In the genomic region with DNA sequence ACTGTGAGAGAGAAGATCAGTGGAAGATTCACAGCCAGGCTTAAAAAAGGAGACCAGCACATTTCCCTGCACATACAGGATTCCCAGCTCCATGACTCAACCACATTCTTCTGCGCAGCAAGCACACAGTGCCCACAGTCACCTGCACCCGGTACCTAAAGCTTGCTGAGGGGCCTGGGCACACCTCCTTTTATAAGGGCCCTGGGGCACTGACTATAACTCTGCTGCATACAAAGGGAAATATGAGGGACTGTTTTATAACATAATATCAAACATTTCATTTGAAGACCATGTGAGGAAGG, we compare ENCODE assay signal across 19 cellular contexts.
DNase-seq lines count a peak whose midpoint lies in the region; ATAC-seq, FAIRE-seq and TF ChIP-seq lines count a peak whose summit lies in the region.
"Had no signal": no experiment of that assay in that cellular context is flagged by ENCODE, and none has a peak within 500 bp of the region (broad histone marks: within the 10 kb centered on the region; RNA-seq: fewer than 3 reads in every experiment).

No MANE protein-coding gene starts in this region.

- H3K36me3 Mint-ChIP-seq in stimulated activated naive CD8-positive, alpha-beta T cell treated with anti-CD3 and anti-CD28 coated beads, Interleukin-15, Interleukin-2, amounts not matched to agents 100 ng/mL and 50 ng/mL, for 24 hours (ENCODE audit: low read depth), result no peaks in the 10 kb centered on the region
- H3K36me3 Mint-ChIP-seq in activated naive CD8-positive, alpha-beta T cell treated with anti-CD3 and anti-CD28 coated beads, Interleukin-2, amount 10 ng/mL, durations not matched to agents 7 days and 5 days, result no peaks in the 10 kb centered on the region

- H3K36me3 ChIP-seq in keratinocyte (ENCODE audit: control insufficient read depth in 2 of 2, extremely low read depth in 1 of 2, insufficient read depth in 2 of 2, low read length in 2 of 2) (no peaks in the 10 kb centered on the region), aorta (ENCODE audit: control insufficient read depth in 1 of 2, insufficient read depth in 2 of 2, low read length in 1 of 2) (no peaks in the 10 kb centered on the region), spleen (no peaks in the 10 kb centered on the region)
- H3K36me3 ChIP-seq: pancreas, SJSA1 had no signal

- H3K4me3 Mint-ChIP-seq in stimulated activated naive CD8-positive, alpha-beta T cell treated with anti-CD3 and anti-CD28 coated beads, Interleukin-15, Interleukin-2, amounts not matched to agents 100 ng/mL and 50 ng/mL, for 24 hours, result peak overlapping the region; percentile 13
- peak overlapping the region; percentile 66 for H3K4me3 Mint-ChIP-seq in activated naive CD8-positive, alpha-beta T cell treated with anti-CD3 and anti-CD28 coated beads, Interleukin-2, amount 10 ng/mL, durations not matched to agents 7 days and 5 days

- dilution Hi-C loops in keratinocyte (cut with MboI; ENCODE audit: extremely low pct_ligation_motif_present, low sequenced_read_pairs), result no loop called here

- H4K20me1 ChIP-seq in keratinocyte (ENCODE audit: control insufficient read depth, extremely low read depth, insufficient read depth, low read length), result no peaks in the 10 kb centered on the region

- H3K79me2 ChIP-seq in keratinocyte (ENCODE audit: control insufficient read depth, insufficient read depth, low read length), result no peaks in the 10 kb centered on the region

- no peak overlapping the region for H2AFZ ChIP-seq in keratinocyte (ENCODE audit: control insufficient read depth, low read length)

- no peak overlapping the region for H3K9ac ChIP-seq in keratinocyte (ENCODE audit: control insufficient read depth, extremely low read depth, insufficient read depth, low read length)

- H3K4me3 ChIP-seq in keratinocyte (ENCODE audit: control insufficient read depth in 2 of 3, extremely low read depth in 1 of 3, insufficient read depth in 2 of 3, low read depth in 1 of 3, low read length in 3 of 3), result no peak overlapping the region
- H3K4me3 ChIP-seq in aorta (ENCODE audit: low read length in 2 of 2), result no peak overlapping the region
- H3K4me3 ChIP-seq in spleen, result no peak overlapping the region
- H3K4me3 ChIP-seq: pancreas, SJSA1 had no signal

- peak overlapping the region; percentile 52 for H3K27ac Mint-ChIP-seq in stimulated activated naive CD8-positive, alpha-beta T cell treated with anti-CD3 and anti-CD28 coated beads, Interleukin-15, Interleukin-2, amounts not matched to agents 100 ng/mL and 50 ng/mL, for 24 hours
- H3K27ac Mint-ChIP-seq in activated naive CD8-positive, alpha-beta T cell treated with anti-CD3 and anti-CD28 coated beads, Interleukin-2, amount 10 ng/mL, durations not matched to agents 7 days and 5 days, result no peak overlapping the region
- H3K27ac Mint-ChIP-seq: activated T-helper 17 cell treated with anti-CD3 and anti-CD28 coated beads, Interleukin-2, amount 50 U/mL, for 72 hours had no signal

- peaks cover 3% of the 10 kb centered on the region for H3K4me1 Mint-ChIP-seq in stimulated activated naive CD8-positive, alpha-beta T cell treated with anti-CD3 and anti-CD28 coated beads, Interleukin-15, Interleukin-2, amounts not matched to agents 100 ng/mL and 50 ng/mL, for 24 hours (ENCODE audit: low read depth)
- no peaks in the 10 kb centered on the region for H3K4me1 Mint-ChIP-seq in activated naive CD8-positive, alpha-beta T cell treated with anti-CD3 and anti-CD28 coated beads, Interleukin-2, amount 10 ng/mL, durations not matched to agents 7 days and 5 days
- H3K4me1 Mint-ChIP-seq: activated T-helper 17 cell treated with anti-CD3 and anti-CD28 coated beads, Interleukin-2, amount 50 U/mL, for 72 hours had no signal

- POLR2A ChIA-PET in activated naive CD8-positive, alpha-beta T cell treated with anti-CD3 and anti-CD28 coated beads, Interleukin-2, amount 10 ng/mL, durations not matched to agents 7 days and 5 days (lab: Charles Lee), result no interaction called here

- intact Hi-C loops in aorta (cut with DNase I), result no loop called here
- intact Hi-C loops in spleen (cut with DNase I; ENCODE audit: low total_unique reads), result no loop called here

- H3K4me1 ChIP-seq in keratinocyte (ENCODE audit: control insufficient read depth, extremely low read depth, insufficient read depth, low read length) (peaks cover 41% of the 10 kb centered on the region), aorta (ENCODE audit: control insufficient read depth in 1 of 2, insufficient read depth in 2 of 2, low read length in 2 of 2) (peaks cover 3 to 4% of the 10 kb centered on the region in 2 donors), spleen (no peaks in the 10 kb centered on the region)
- H3K4me1 ChIP-seq: pancreas, SJSA1 had no signal

- no peaks in the 10 kb centered on the region for H3K27me3 ChIP-seq in keratinocyte (ENCODE audit: control insufficient read depth, extremely low read depth, insufficient read depth, low read length)
- no peaks in the 10 kb centered on the region for H3K27me3 ChIP-seq in aorta (ENCODE audit: control insufficient read depth in 1 of 2, insufficient read depth in 2 of 2, low read length in 1 of 2)
- H3K27me3 ChIP-seq in spleen (replicated peaks in 1 of 7), result peaks cover 0 to 9% (median 0%) of the 10 kb centered on the region in 7 donors
- H3K27me3 ChIP-seq: pancreas, SJSA1 had no signal

- no peak for TF ChIP-seq CTCF in keratinocyte (optimal IDR thresholded peaks at IDR 0.05 in 1 of 3, IDR thresholded peaks at IDR 0.05 in 1 of 3, conservative IDR thresholded peaks at IDR 0.05 in 1 of 3; ENCODE audit: extremely low read depth in 1 of 3, insufficient read depth in 2 of 3, low read length in 3 of 3)
- TF ChIP-seq CTCF in spleen (IDR thresholded peaks at IDR 0.05 in 8 of 11, conservative IDR thresholded peaks at IDR 0.05 in 3 of 11), result no peak

- 60 to 68% methylated on average over 2 of the region's 2 CpGs for WGBS in aorta, 2 donors
- WGBS in spleen, 5 donors, result 36 to 100% (median 74%) methylated on average over 2 of the region's 2 CpGs

- TF ChIP-seq POLR2A in spleen (IDR thresholded peaks at IDR 0.05), result no peak

- DNase-seq in stimulated activated naive CD8-positive, alpha-beta T cell treated with anti-CD3 and anti-CD28 coated beads, Interleukin-15, Interleukin-2, amounts not matched to agents 100 U/mL and 50 U/mL, for 24 hours, result no peak
- DNase-seq in activated naive CD8-positive, alpha-beta T cell treated with anti-CD3 and anti-CD28 coated beads, Interleukin-2, amount 10 ng/mL, durations not matched to agents 7 days and 5 days, result no peak
- DNase-seq in keratinocyte (ENCODE audit: low read depth, low spot score) (no peak), aorta (no peak), superior temporal gyrus (ENCODE audit: extremely low spot score) (no peak), NCI-H187 (lab: John Stamatoyannopoulos, UW) (no peak), spleen (no peak)
- DNase-seq: activated CD4-positive, alpha-beta T cell treated with anti-CD3 and anti-CD28 coated beads, Interleukin-2, amount 50 U/mL, for 1 hour; amygdala; cortex of kidney; erythroblast; head of caudate nucleus; kidney; NK-92 treated with Interleukin-12 subunit alpha and Interleukin-12 subunit beta, amount 100 ng/mL, for 24 hours; pancreas; small intestine had no signal

- peak; percentile 96 for FAIRE-seq in keratinocyte (lab: Jason Lieb, UNC)
- FAIRE-seq: kidney, pancreas, small intestine had no signal

- H3K27ac ChIP-seq in keratinocyte (ENCODE audit: control insufficient read depth, insufficient read depth, low read length) (peak overlapping the region; percentile 42), aorta (ENCODE audit: low read depth in 1 of 2, low read length in 2 of 2) (peak overlapping the region; percentile 10 to 68), spleen (peak overlapping the region in 1 of 8 donors; percentile 15)
- H3K27ac ChIP-seq: pancreas, SJSA1 had no signal

- no peaks in the 10 kb centered on the region for H3K9me3 ChIP-seq in keratinocyte (ENCODE audit: control insufficient read depth, low read depth, low read length)
- no peaks in the 10 kb centered on the region for H3K9me3 ChIP-seq in aorta (ENCODE audit: control insufficient read depth, low read length)
- no peaks in the 10 kb centered on the region for H3K9me3 ChIP-seq in spleen
- H3K9me3 ChIP-seq: pancreas, SJSA1 had no signal

- H3K9me1 ChIP-seq in keratinocyte (ENCODE audit: control insufficient read depth, extremely low read depth, insufficient read depth, low read length), result peaks cover 2% of the 10 kb centered on the region

- H3K9me3 Mint-ChIP-seq in stimulated activated naive CD8-positive, alpha-beta T cell treated with anti-CD3 and anti-CD28 coated beads, Interleukin-15, Interleukin-2, amounts not matched to agents 100 ng/mL and 50 ng/mL, for 24 hours, result no peaks in the 10 kb centered on the region
- no peaks in the 10 kb centered on the region for H3K9me3 Mint-ChIP-seq in activated naive CD8-positive, alpha-beta T cell treated with anti-CD3 and anti-CD28 coated beads, Interleukin-2, amount 10 ng/mL, durations not matched to agents 7 days and 5 days
- H3K9me3 Mint-ChIP-seq: activated T-helper 17 cell treated with anti-CD3 and anti-CD28 coated beads, Interleukin-2, amount 50 U/mL, for 72 hours had no signal

- H3K4me2 ChIP-seq in keratinocyte (ENCODE audit: control insufficient read depth, extremely low read depth, insufficient read depth, low read depth, low read length), result peak overlapping the region; percentile 7

- no peak for ATAC-seq in stimulated activated naive CD8-positive, alpha-beta T cell treated with anti-CD3 and anti-CD28 coated beads, Interleukin-15, Interleukin-2, amounts not matched to agents 100 U/mL and 50 U/mL, for 24 hours
- ATAC-seq in activated naive CD8-positive, alpha-beta T cell treated with anti-CD3 and anti-CD28 coated beads, Interleukin-2, amount 10 ng/mL, durations not matched to agents 7 days and 5 days (ENCODE audit: low read depth), result no peak
- no peak for ATAC-seq in aorta (ENCODE audit: low FRiP score)
- ATAC-seq: activated T-helper 17 cell treated with anti-CD3 and anti-CD28 coated beads, Interleukin-2, amount 50 U/mL, for 72 hours; pancreas had no signal

- H3K27me3 Mint-ChIP-seq in stimulated activated naive CD8-positive, alpha-beta T cell treated with anti-CD3 and anti-CD28 coated beads, Interleukin-15, Interleukin-2, amounts not matched to agents 100 ng/mL and 50 ng/mL, for 24 hours, result no peaks in the 10 kb centered on the region
- no peaks in the 10 kb centered on the region for H3K27me3 Mint-ChIP-seq in activated naive CD8-positive, alpha-beta T cell treated with anti-CD3 and anti-CD28 coated beads, Interleukin-2, amount 10 ng/mL, durations not matched to agents 7 days and 5 days
- H3K27me3 Mint-ChIP-seq: activated T-helper 17 cell treated with anti-CD3 and anti-CD28 coated beads, Interleukin-2, amount 50 U/mL, for 72 hours had no signal
